ENCODE assay signal across 8 cellular contexts in genomic region chr13:19586904-19587634, GRCh38. TPM values are rescaled to one million over a fixed set of nuclear protein-coding genes. Genes with fewer than 3 reads are reported as not detected.
DNase-seq lines count a peak whose midpoint lies in the region; ATAC-seq and TF ChIP-seq lines count a peak whose summit lies in the region.

No MANE protein-coding gene starts in this region.

- TF ChIP-seq CTCF in IMR-90 (conservative IDR thresholded peaks at IDR 0.05; ENCODE audit: low read depth, low read length) (no peak), activated B cell treated with CpG ODN at 0.5 μM for 24 hours (IDR thresholded peaks at IDR 0.05) (no peak)

- peak overlapping the region; percentile 82 for H3K27ac Mint-ChIP-seq in activated B cell treated with CpG ODN at 0.5 μM for 24 hours

- no peak overlapping the region for H3K4ac ChIP-seq in IMR-90 (ENCODE audit: low read depth, low read length)

- H3K4me1 Mint-ChIP-seq in activated B cell treated with CpG ODN at 0.5 μM for 24 hours: peaks cover 20% of the 10 kb centered on the region

- ATAC-seq in GM21447 (IDR thresholded peaks at IDR 0.05; ENCODE audit: unreplicated experiment) (peak; percentile 82), IMR-90 (ENCODE audit: low read depth) (peak; percentile 36), activated B cell treated with CpG ODN at 0.5 μM for 24 hours (ENCODE audit: low read depth) (peak; percentile 83)

- H4K5ac ChIP-seq in IMR-90 (ENCODE audit: low read depth, low read length): peak overlapping the region; percentile 54; the same call in 1 of the 2 replicates

- H3K18ac ChIP-seq in IMR-90 (ENCODE audit: low read depth, low read length): no peak overlapping the region

- H4K91ac ChIP-seq in IMR-90 (ENCODE audit: insufficient read depth, low read depth, low read length): no peak overlapping the region

- H3K27me3 ChIP-seq in IMR-90 (ENCODE audit: control insufficient read depth, insufficient read depth, low read length): peaks cover 2% of the 10 kb centered on the region; the same call in 1 of the 2 replicates

- H2BK20ac ChIP-seq in IMR-90 (ENCODE audit: low read depth, low read length): no peak overlapping the region

- H3K79me1 ChIP-seq in IMR-90 (ENCODE audit: low read depth in 1 of 2, low read length in 2 of 2): no peaks in the 10 kb centered on the region

- H2AFZ ChIP-seq in IMR-90 (replicated peaks; ENCODE audit: low read length, poor library complexity): peak overlapping the region; percentile 85

- H2BK5ac ChIP-seq in IMR-90 (ENCODE audit: low read depth, low read length, poor library complexity, severe bottlenecking): no peak overlapping the region

- WGBS in IMR-90 (ENCODE audit: extremely low coverage in 2 of 2, insufficient read length in 1 of 2), 2 experiments: no CpG with 5 or more reads among the region's 17 CpGs

- no peak overlapping the region for H2BK15ac ChIP-seq in IMR-90 (ENCODE audit: low read depth, low read length)

- H3K9me3 ChIP-seq in ES-I3 (ENCODE audit: control insufficient read depth, insufficient read depth, low read length) (no peaks in the 10 kb centered on the region), IMR-90 (ENCODE audit: control insufficient read depth, insufficient read depth, low read length) (no peaks in the 10 kb centered on the region)

- H4K20me1 ChIP-seq in IMR-90 (ENCODE audit: insufficient read depth, low read length): no peaks in the 10 kb centered on the region

- H3K36me3 Mint-ChIP-seq in activated B cell treated with CpG ODN at 0.5 μM for 24 hours (ENCODE audit: low read depth): peaks cover 11% of the 10 kb centered on the region

- DNase-seq in IMR-90 (peak; percentile 34), activated B cell treated with CpG ODN at 0.5 μM for 24 hours (peak; percentile 38), dermis blood vessel endothelial cell (peak; percentile 18), HuH-7 (ENCODE audit: low spot score) (no peak), NCI-H1417 (lab: John Stamatoyannopoulos, UW) (no peak)
- peak; percentile 71 to 75 (median 74) for DNase-seq in stimulated activated CD4-positive, alpha-beta T cell treated with anti-CD3 and anti-CD28 coated beads, Interleukin-12 subunit alpha, Interleukin-12 subunit beta, amount 100 ng/mL, for 48 hours (ENCODE audit: low read depth in 2 of 3, low spot score in 1 of 3)

- H3K27me3 Mint-ChIP-seq in activated B cell treated with CpG ODN at 0.5 μM for 24 hours: peaks cover 12% of the 10 kb centered on the region

- dilution Hi-C loops in IMR-90 (cut with HindIII; ENCODE audit: low sequenced_read_pairs, unreplicated experiment): no loop called here

- no peak overlapping the region for H3K14ac ChIP-seq in IMR-90 (replicated peaks; ENCODE audit: low read depth, low read length)

- H3K9me1 ChIP-seq in IMR-90 (ENCODE audit: insufficient read depth, low read length): no peaks in the 10 kb centered on the region

- intact Hi-C loops in IMR-90 (cut with micrococcal nuclease) (no loop called here), activated B cell treated with CpG ODN at 0.5 μM for 24 hours (cut with micrococcal nuclease) (loop anchor here (1.0 to 2.0 kb wide), 2 partner anchors 22 to 46 kb away; partner anchors contain the start of gene MPHOSPH8)

- no peak overlapping the region for H2BK120ac ChIP-seq in IMR-90 (ENCODE audit: low read depth, low read length)

- CTCF ChIA-PET in IMR-90 (lab: Yijun Ruan, JAX): interaction anchor here (0.9 to 1.5 kb wide), 2 partner anchors 9 to 32 kb away, joined by 3 to 6 read pairs; no protein-coding TSS in a partner anchor
- CTCF ChIA-PET in activated B cell treated with CpG ODN at 0.5 μM for 24 hours (lab: Charles Lee): interaction anchor here (0.9 kb wide), 1 partner anchor 301 kb away, joined by 3 read pairs; no protein-coding TSS in a partner anchor

- TF ChIP-seq POLR2A in IMR-90 (IDR thresholded peaks at IDR 0.05; ENCODE audit: low read depth, low read length): no peak

- H4K8ac ChIP-seq in IMR-90 (ENCODE audit: low read depth in 2 of 2, low read length in 2 of 2): peak overlapping the region; percentile 40 to 77; a peak in 2 of 4 replicates

- no peak overlapping the region for H3K23ac ChIP-seq in IMR-90 (ENCODE audit: low read depth, low read length)

- no peak overlapping the region for H2AK9ac ChIP-seq in IMR-90 (replicated peaks; ENCODE audit: low read depth, low read length, poor library complexity)

- in situ Hi-C loops in IMR-90 (cut with MboI; ENCODE audit: low sequenced_read_pairs): no loop called here

- H2AK5ac ChIP-seq in IMR-90 (ENCODE audit: low read depth, low read length): no peak overlapping the region

- POLR2A ChIA-PET in IMR-90 (lab: Charles Lee; ENCODE audit: unreplicated experiment) (no interaction called here), activated B cell treated with CpG ODN at 0.5 μM for 24 hours (lab: Charles Lee) (interaction anchor here (1.3 kb wide), 1 partner anchor 373 kb away, joined by 3 read pairs; no protein-coding TSS in a partner anchor)

- H3K4me3 ChIP-seq in IMR-90 (ENCODE audit: insufficient read depth, low read depth, low read length): 0 out of 2 replicates have a peak overlapping the region, but pooled peaks have one; percentile 11

- peaks cover 21% of the 10 kb centered on the region for H3K9me3 Mint-ChIP-seq in activated B cell treated with CpG ODN at 0.5 μM for 24 hours

- peak overlapping the region; percentile 42; the same call in 1 of the 2 replicates for H3K9ac ChIP-seq in ES-I3 (ENCODE audit: low read depth, low read length)
- no peak overlapping the region for H3K9ac ChIP-seq in IMR-90 (ENCODE audit: low read depth, low read length)

- no peak overlapping the region for H3K56ac ChIP-seq in IMR-90 (ENCODE audit: extremely low read depth, insufficient read depth, low read length)

- BruUV-seq in IMR-90 (replicated peaks; lab: Mats Ljungman, UMichigan): no TSS peak

- no peak for TF ChIP-seq RAD21 in IMR-90 (IDR thresholded peaks at IDR 0.05; ENCODE audit: low read length)

- H3K4me1 ChIP-seq in ES-I3 (ENCODE audit: insufficient read depth, low read length): no peaks in the 10 kb centered on the region; the same call in 1 of the 2 replicates
- H3K4me1 ChIP-seq in IMR-90 (ENCODE audit: control insufficient read depth, insufficient read depth, low read length): no peaks in the 10 kb centered on the region

- peak overlapping the region; percentile 79 for H3K4me3 Mint-ChIP-seq in activated B cell treated with CpG ODN at 0.5 μM for 24 hours

- H3K36me3 ChIP-seq in ES-I3 (ENCODE audit: insufficient read depth, low read length) (no peaks in the 10 kb centered on the region), IMR-90 (ENCODE audit: control insufficient read depth, insufficient read depth, low read length) (no peaks in the 10 kb centered on the region)

- no peak overlapping the region for H3K27ac ChIP-seq in IMR-90 (ENCODE audit: insufficient read depth, low read length)

- H3K4me2 ChIP-seq in IMR-90 (ENCODE audit: low read depth, low read length): peak overlapping the region; percentile 29; the same call in 1 of the 2 replicates

TF ChIP-seq in IMR-90, 13 proteins besides CTCF, POLR2A, EP300 and RAD21:
- TF ChIP-seq MAZ (IDR thresholded peaks at IDR 0.05; ENCODE audit: borderline replicate concordance, low read depth, low read length) (no peak), RCOR1 (IDR thresholded peaks at IDR 0.05; ENCODE audit: insufficient replicate concordance, low read length) (no peak), SMC3 (IDR thresholded peaks at IDR 0.05; ENCODE audit: low read depth, low read length) (no peak), USF2 (IDR thresholded peaks at IDR 0.05; ENCODE audit: low read depth, low read length) (no peak), BHLHE40 (IDR thresholded peaks at IDR 0.05; ENCODE audit: low read depth, low read length) (no peak), NFE2L2 (IDR thresholded peaks at IDR 0.05; ENCODE audit: low read depth, low read length) (no peak), FOS (IDR thresholded peaks at IDR 0.05; ENCODE audit: low read depth, low read length) (no peak), MAFK (IDR thresholded peaks at IDR 0.05; ENCODE audit: low read depth, low read length) (no peak), CEBPB (IDR thresholded peaks at IDR 0.05; ENCODE audit: low read depth, low read length) (no peak), MXI1 (IDR thresholded peaks at IDR 0.05; ENCODE audit: borderline replicate concordance, low read depth, low read length) (no peak), RFX5 (IDR thresholded peaks at IDR 0.05; ENCODE audit: low read depth, low read length) (no peak), CHD1 (IDR thresholded peaks at IDR 0.05; ENCODE audit: low read depth, low read length) (no peak)
- TF ChIP-seq, protein P1, sequence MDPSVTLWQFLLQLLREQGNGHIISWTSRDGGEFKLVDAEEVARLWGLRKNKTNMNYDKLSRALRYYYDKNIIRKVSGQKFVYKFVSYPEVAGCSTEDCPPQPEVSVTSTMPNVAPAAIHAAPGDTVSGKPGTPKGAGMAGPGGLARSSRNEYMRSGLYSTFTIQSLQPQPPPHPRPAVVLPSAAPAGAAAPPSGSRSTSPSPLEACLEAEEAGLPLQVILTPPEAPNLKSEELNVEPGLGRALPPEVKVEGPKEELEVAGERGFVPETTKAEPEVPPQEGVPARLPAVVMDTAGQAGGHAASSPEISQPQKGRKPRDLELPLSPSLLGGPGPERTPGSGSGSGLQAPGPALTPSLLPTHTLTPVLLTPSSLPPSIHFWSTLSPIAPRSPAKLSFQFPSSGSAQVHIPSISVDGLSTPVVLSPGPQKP (IDR thresholded peaks at IDR 0.05; ENCODE audit: borderline replicate concordance, low read depth, low read length): no peak

RNA-seq across cellular contexts. Expression of gene TPTE2, which starts 25.7 kb away (rescaled TPM):
- total RNA-seq in IMR-90 (2012; rRNA removed) (not detected in 2 replicates), activated B cell treated with CpG ODN at 0.5 μM for 24 hours (not detected in 2 replicates), dermis blood vessel endothelial cell (not detected in 2 replicates)
- polyA plus RNA-seq in IMR-90 (2012; rRNA removed): not detected in 2 replicates
- polyA plus RNA-seq in IMR-90 (2012; cell fraction: cytosol; rRNA removed): not detected in 2 replicates
- not detected in 2 replicates for polyA plus RNA-seq in IMR-90 (2012; cell fraction: nucleus; rRNA removed; ENCODE audit: low replicate concordance)

RNA-seq across cellular contexts. Expression of gene MPHOSPH8, which starts 46.4 kb away (rescaled TPM):
- total RNA-seq in IMR-90 (2012; rRNA removed): 11.7 and 13.3 TPM in 2 replicates
- 15.0 and 16.4 TPM in 2 replicates for polyA plus RNA-seq in IMR-90 (2012; rRNA removed)
- 4.3 and 5.5 TPM in 2 replicates for polyA plus RNA-seq in IMR-90 (2012; cell fraction: cytosol; rRNA removed)
- 6.4 and 45.4 TPM in 2 replicates for polyA plus RNA-seq in IMR-90 (2012; cell fraction: nucleus; rRNA removed; ENCODE audit: low replicate concordance)
- 32.5 and 43.6 TPM in 2 replicates for total RNA-seq in activated B cell treated with CpG ODN at 0.5 μM for 24 hours
- 15.0 and 18.8 TPM in 2 replicates for total RNA-seq in dermis blood vessel endothelial cell

Comparison
In these comparisons a context has a peak if more than half of its experiments do, and no peak if none do; other contexts are left out.
1. DNase-seq: peak in IMR-90 (single experiment), activated B cell treated with CpG ODN at 0.5 μM for 24 hours (single experiment), dermis blood vessel endothelial cell (single experiment) and stimulated activated CD4-positive, alpha-beta T cell treated with anti-CD3 and anti-CD28 coated beads, Interleukin-12 subunit alpha, Interleukin-12 subunit beta, amount 100 ng/mL, for 48 hours (3 of 3); none in HuH-7 (single experiment) and NCI-H1417 (0 of 3).
2. Peak in every context shown above with its lines, with median percentiles within 50 percentile points of each other: ATAC-seq.